In genomic region chr2:241940329-241940728, GRCh38 we compare ENCODE assay signal across 9 cellular contexts.
A peak's percentile ranks its signal among the peaks of the same experiment; 100 is the strongest.
DNase-seq lines count a peak whose midpoint lies in the region; TF ChIP-seq lines count a peak whose summit lies in the region.
"Had no signal": no experiment of that assay in that cellular context is flagged by ENCODE, and none has a peak within 500 bp of the region (broad histone marks: within the 10 kb centered on the region; RNA-seq: fewer than 3 reads in every experiment).

No MANE protein-coding gene starts in this region.

- DNase-seq in AG09319 (ENCODE audit: extremely low read depth, low read depth) (no peak), fibroblast of the aortic adventitia (ENCODE audit: low read depth) (no peak), AG08396 (ENCODE audit: low spot score) (no peak), islet precursor cell (no peak), DMS79 (lab: John Stamatoyannopoulos, UW) (no peak)
- DNase-seq in effector CD8-positive, alpha-beta T cell (lab: John Stamatoyannopoulos, UW): no peak
- DNase-seq: effector CD4-positive, alpha-beta T cell had no signal

- H3K4me2 ChIP-seq in OCI-LY3 (ENCODE audit: low read length): no peak overlapping the region

- no peaks in the 10 kb centered on the region for H3K79me2 ChIP-seq in OCI-LY3 (ENCODE audit: low read length)

- H2AFZ ChIP-seq in OCI-LY3 (ENCODE audit: low read depth, low read length): no peak overlapping the region

- no peak overlapping the region for H3K27ac ChIP-seq in OCI-LY3 (ENCODE audit: low read length)

- TF ChIP-seq CTCF in AG09319 (IDR thresholded peaks at IDR 0.05; ENCODE audit: low read depth, low read length) (peak; percentile 3; the same call in 1 of the 2 replicates), GM12872 (IDR thresholded peaks at IDR 0.05; ENCODE audit: insufficient read depth, low read depth, low read length) (peak; percentile 50; the same call in 2 of the 3 replicates), OCI-LY3 (IDR thresholded peaks at IDR 0.05; ENCODE audit: low read depth, low read length) (peak; percentile 52), fibroblast of the aortic adventitia (IDR thresholded peaks at IDR 0.05; ENCODE audit: insufficient read depth, low read length) (peak; percentile 16)

- H3K4me1 ChIP-seq in OCI-LY3 (ENCODE audit: low read length): no peaks in the 10 kb centered on the region

- H3K36me3 ChIP-seq in OCI-LY3 (replicated peaks; ENCODE audit: low read depth, low read length): no peaks in the 10 kb centered on the region

- H3K9me3 ChIP-seq in OCI-LY3 (ENCODE audit: insufficient read depth, low read length): no peaks in the 10 kb centered on the region

- no peak overlapping the region for H3K9ac ChIP-seq in OCI-LY3 (ENCODE audit: low read length)

- H3K27me3 ChIP-seq in OCI-LY3 (ENCODE audit: low read depth, low read length): no peaks in the 10 kb centered on the region

- no peaks in the 10 kb centered on the region for H4K20me1 ChIP-seq in OCI-LY3 (ENCODE audit: insufficient read depth, low read length)

- H3K4me3 ChIP-seq in OCI-LY3 (ENCODE audit: low read length) (no peak overlapping the region), fibroblast of the aortic adventitia (ENCODE audit: low read depth, low read length) (no peak overlapping the region)
